In the genomic region with DNA sequence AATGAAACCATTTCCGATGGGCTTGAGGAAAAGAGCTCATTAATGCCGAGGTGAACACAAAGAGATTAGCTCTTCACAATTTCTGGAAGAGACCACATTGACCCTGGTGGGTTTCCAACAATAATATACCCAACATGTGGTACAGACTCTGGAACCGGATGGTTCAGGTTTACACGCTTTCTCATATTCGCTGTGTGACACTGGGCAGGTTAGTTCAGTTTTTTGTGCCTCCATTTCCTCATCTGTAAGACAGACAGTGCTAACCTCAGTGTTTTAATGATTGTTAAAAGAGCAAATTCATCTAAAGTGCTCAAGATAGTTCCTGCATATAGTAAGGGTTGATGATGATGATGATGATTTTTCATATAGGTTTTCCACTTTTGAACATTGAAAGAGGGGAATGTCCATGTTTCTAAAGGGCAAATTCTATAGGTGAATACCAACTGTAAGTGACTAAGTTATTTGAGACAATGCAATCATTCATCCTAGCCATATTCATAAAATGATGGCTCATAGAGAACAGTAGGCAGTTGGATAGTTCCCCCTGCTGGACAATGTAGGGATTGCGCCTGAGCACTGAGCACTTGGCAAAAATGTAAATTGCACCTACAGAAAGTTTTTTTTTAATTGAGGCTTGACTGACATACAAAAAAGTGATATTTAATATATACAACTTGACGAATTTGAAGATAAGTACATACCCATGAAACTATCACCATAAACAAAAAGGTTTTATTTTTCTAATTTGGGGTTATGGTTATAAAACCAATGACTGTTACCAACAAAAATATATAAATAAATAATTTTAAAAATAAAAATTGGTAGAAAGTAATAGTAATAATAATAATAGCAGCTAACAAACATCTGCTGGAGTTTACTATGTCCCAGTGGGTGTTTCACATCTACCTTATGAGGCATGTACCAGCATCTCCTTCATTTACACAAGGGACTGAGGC, we compare ENCODE assay signal across 7 cellular contexts. TPM values are rescaled to one million over a fixed set of nuclear protein-coding genes. Genes with fewer than 3 reads are reported as not detected.
DNase-seq lines count a peak whose midpoint lies in the region; ATAC-seq, FAIRE-seq and TF ChIP-seq lines count a peak whose summit lies in the region.

No MANE protein-coding gene starts in this region.

- no peak overlapping the region for H3K4me3 Mint-ChIP-seq in natural killer cell treated with Interleukin-12 subunit alpha and Interleukin-12 subunit beta and Interleukin-15 and Interleukin-18, amount 100 ng/mL, for 72 hours

- H3K9me3 ChIP-seq in OCI-LY3 (ENCODE audit: insufficient read depth, low read length) = no peaks in the 10 kb centered on the region

- H3K4me3 ChIP-seq in OCI-LY3 (ENCODE audit: low read length) = no peak overlapping the region

- peaks cover 13% of the 10 kb centered on the region in 2 donors for H3K4me1 Mint-ChIP-seq in natural killer cell treated with Interleukin-12 subunit alpha and Interleukin-12 subunit beta and Interleukin-15 and Interleukin-18, amount 100 ng/mL, for 72 hours (ENCODE audit: low read depth in 2 of 2)

- no peak overlapping the region for H3K27ac ChIP-seq in OCI-LY3 (ENCODE audit: low read length)

- H2AFZ ChIP-seq in OCI-LY3 (ENCODE audit: low read depth, low read length) = no peak overlapping the region

- peak; percentile 13 for DNase-seq in GM12892 (ENCODE audit: insufficient read length)
- peak; percentile 93 for DNase-seq in HT-29 (ENCODE audit: low spot score)
- DNase-seq in activated CD8-positive, alpha-beta memory T cell treated with anti-CD3 and anti-CD28 coated beads, Interleukin-2, amount 50 U/mL, for 24 hours (ENCODE audit: extremely low read depth) = peak; percentile 57
- DNase-seq in epidermal melanocyte (ENCODE audit: insufficient read length, low spot score) = peak; percentile 64
- peak; percentile 76 for DNase-seq in natural killer cell treated with Interleukin-12 subunit alpha and Interleukin-12 subunit beta and Interleukin-15 and Interleukin-18, amount 100 ng/mL, for 72 hours (ENCODE audit: low spot score)
- DNase-seq in stimulated activated naive CD4-positive, alpha-beta T cell treated with Interleukin-2 at 50 U/mL for 16 hours (lab: John Stamatoyannopoulos, UW) = peak; percentile 63

- no peak for TF ChIP-seq POLR2A in GM12892 (IDR thresholded peaks at IDR 0.05; ENCODE audit: low read depth, low read length)

- no peaks in the 10 kb centered on the region for H3K4me1 ChIP-seq in OCI-LY3 (ENCODE audit: low read length)

- peaks cover 33 to 39% of the 10 kb centered on the region in 2 donors for H3K27me3 Mint-ChIP-seq in natural killer cell treated with Interleukin-12 subunit alpha and Interleukin-12 subunit beta and Interleukin-15 and Interleukin-18, amount 100 ng/mL, for 72 hours

- H3K36me3 Mint-ChIP-seq in natural killer cell treated with Interleukin-12 subunit alpha and Interleukin-12 subunit beta and Interleukin-15 and Interleukin-18, amount 100 ng/mL, for 72 hours = no peaks in the 10 kb centered on the region

- peaks cover 11% of the 10 kb centered on the region; the same call in 1 of the 2 replicates for H3K27me3 ChIP-seq in OCI-LY3 (ENCODE audit: low read depth, low read length)

- no peaks in the 10 kb centered on the region for H3K9me3 Mint-ChIP-seq in natural killer cell treated with Interleukin-12 subunit alpha and Interleukin-12 subunit beta and Interleukin-15 and Interleukin-18, amount 100 ng/mL, for 72 hours

- no peak overlapping the region for H3K4me2 ChIP-seq in OCI-LY3 (ENCODE audit: low read length)

- H4K20me1 ChIP-seq in OCI-LY3 (ENCODE audit: insufficient read depth, low read length) = no peaks in the 10 kb centered on the region

- no peak overlapping the region for H3K27ac Mint-ChIP-seq in natural killer cell treated with Interleukin-12 subunit alpha and Interleukin-12 subunit beta and Interleukin-15 and Interleukin-18, amount 100 ng/mL, for 72 hours

- H3K79me2 ChIP-seq in OCI-LY3 (ENCODE audit: low read length) = no peaks in the 10 kb centered on the region

- peak; percentile 75 for TF ChIP-seq CTCF in OCI-LY3 (IDR thresholded peaks at IDR 0.05; ENCODE audit: low read depth, low read length)

- peak; percentile 80 for FAIRE-seq in GM12892 (lab: Jason Lieb, UNC)

- no peak overlapping the region for H3K9ac ChIP-seq in OCI-LY3 (ENCODE audit: low read length)

- H3K36me3 ChIP-seq in OCI-LY3 (replicated peaks; ENCODE audit: low read depth, low read length) = no peaks in the 10 kb centered on the region

- ATAC-seq in natural killer cell treated with Interleukin-12 subunit alpha and Interleukin-12 subunit beta and Interleukin-15 and Interleukin-18, amount 100 ng/mL, for 72 hours = peak; percentile 47 to 58

RNA-seq across cellular contexts. Expression of gene PERP, which starts 2.1 kb away (rescaled TPM):
- polyA plus RNA-seq in GM12892 (2012; ENCODE audit: missing spikeins) = 1.3 TPM
- 69.0 and 71.2 TPM in 2 replicates for total RNA-seq in HT-29 (2014; rRNA removed; shearing (Covaris generic))
- total RNA-seq in natural killer cell treated with Interleukin-12 subunit alpha and Interleukin-12 subunit beta and Interleukin-15 and Interleukin-18, amount 100 ng/mL, for 72 hours = 1 to 10 TPM; 1.3 to 2.0 TPM

RNA-seq across cellular contexts. Expression of gene ARFGEF3, which starts 52.4 kb away (rescaled TPM):
- 0.19 TPM for polyA plus RNA-seq in GM12892 (2012; ENCODE audit: missing spikeins)
- 8.7 and 10.0 TPM in 2 replicates for total RNA-seq in HT-29 (2014; rRNA removed; shearing (Covaris generic))
- under 1 TPM; 0.25 to 0.45 TPM for total RNA-seq in natural killer cell treated with Interleukin-12 subunit alpha and Interleukin-12 subunit beta and Interleukin-15 and Interleukin-18, amount 100 ng/mL, for 72 hours

Comparison
In these comparisons a context has a peak if more than half of its experiments do, and no peak if none do; other contexts are left out.
1. DNase-seq: peak in every context shown above with its lines; median percentile 93 in HT-29; 76 in natural killer cell treated with Interleukin-12 subunit alpha and Interleukin-12 subunit beta and Interleukin-15 and Interleukin-18, amount 100 ng/mL, for 72 hours; 64 in epidermal melanocyte; 63 in stimulated activated naive CD4-positive, alpha-beta T cell treated with Interleukin-2 at 50 U/mL for 16 hours; 57 in activated CD8-positive, alpha-beta memory T cell treated with anti-CD3 and anti-CD28 coated beads, Interleukin-2, amount 50 U/mL, for 24 hours; 13 in GM12892.
2. RNA of gene PERP, which starts 2.1 kb away (total RNA-seq): 69.0 to 71.2 TPM in HT-29; 1.3 to 2.0 TPM in natural killer cell treated with Interleukin-12 subunit alpha and Interleukin-12 subunit beta and Interleukin-15 and Interleukin-18, amount 100 ng/mL, for 72 hours; every median in the first group is over 10 times any median in the second.